In the genomic region with DNA sequence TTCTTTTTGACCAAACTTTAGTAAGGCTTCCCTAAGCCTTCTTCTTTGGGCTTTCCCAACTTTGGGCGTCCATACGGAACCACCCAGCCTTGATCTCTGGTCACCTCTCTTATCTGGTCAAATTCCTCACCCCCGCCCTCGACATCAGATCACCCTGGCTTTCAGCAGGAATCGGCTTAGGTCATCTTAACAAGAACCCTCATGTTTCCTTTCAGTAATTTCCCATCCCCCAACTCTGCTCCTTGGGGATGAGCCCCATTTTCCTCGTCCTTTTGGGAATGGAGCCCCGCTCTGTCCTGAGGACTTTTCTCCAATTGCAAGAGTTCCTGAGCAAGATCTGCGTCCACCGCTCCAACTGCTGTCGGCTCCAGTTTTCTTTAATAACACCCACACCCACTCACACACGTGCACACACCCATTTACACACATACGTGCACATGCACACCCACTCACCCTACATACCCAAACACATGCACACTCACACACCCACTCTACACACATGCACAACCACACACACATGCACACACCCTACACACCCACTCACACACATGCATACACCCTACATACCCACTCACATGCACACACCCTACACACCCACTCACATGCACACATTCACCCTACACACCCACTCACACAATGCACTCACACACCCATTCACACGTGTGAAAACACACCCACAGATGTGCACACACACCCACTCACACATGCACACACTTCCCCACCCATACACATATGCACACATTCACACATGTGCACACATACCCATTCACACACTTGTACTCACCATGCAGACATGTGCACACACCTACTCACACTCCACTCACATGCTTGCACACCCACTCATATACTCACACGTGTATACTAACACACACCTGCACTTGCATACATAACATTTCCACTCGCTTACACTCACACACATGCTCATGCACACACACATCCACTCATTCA, we compare ENCODE assay signal across 1 cellular context.
TF ChIP-seq lines count a peak whose summit lies in the region.

No MANE protein-coding gene starts in this region.

TF ChIP-seq in HepG2, 621 proteins besides CTCF, POLR2A, EP300 and RAD21 (continued from another document):
- no peak; the same call in 1 of the 2 replicates for TF ChIP-seq SOX6 (IDR thresholded peaks at IDR 0.05)
- TF ChIP-seq SOX6 (CRISPR knock-in tag; IDR thresholded peaks at IDR 0.05) = 0 out of 2 replicates have a peak, but pooled peaks have one; percentile 11
- TF ChIP-seq ZKSCAN5 (CRISPR knock-in tag; IDR thresholded peaks at IDR 0.05) = no peak
- TF ChIP-seq, protein P1, sequence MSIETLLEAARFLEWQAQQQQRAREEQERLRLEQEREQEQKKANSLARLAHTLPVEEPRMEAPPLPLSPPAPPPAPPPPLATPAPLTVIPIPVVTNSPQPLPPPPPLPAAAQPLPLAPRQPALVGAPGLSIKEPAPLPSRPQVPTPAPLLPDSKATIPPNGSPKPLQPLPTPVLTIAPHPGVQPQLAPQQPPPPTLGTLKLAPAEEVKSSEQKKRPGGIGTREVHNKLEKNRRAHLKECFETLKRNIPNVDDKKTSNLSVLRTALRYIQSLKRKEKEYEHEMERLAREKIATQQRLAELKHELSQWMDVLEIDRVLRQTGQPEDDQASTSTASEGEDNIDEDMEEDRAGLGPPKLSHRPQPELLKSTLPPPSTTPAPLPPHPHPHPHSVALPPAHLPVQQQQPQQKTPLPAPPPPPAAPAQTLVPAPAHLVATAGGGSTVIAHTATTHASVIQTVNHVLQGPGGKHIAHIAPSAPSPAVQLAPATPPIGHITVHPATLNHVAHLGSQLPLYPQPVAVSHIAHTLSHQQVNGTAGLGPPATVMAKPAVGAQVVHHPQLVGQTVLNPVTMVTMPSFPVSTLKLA (IDR thresholded peaks at IDR 0.05) = peak; percentile 86
